23 cellular contexts compared by ENCODE assay signal in genomic region chr15:47394410-47394809, GRCh38.
"Had no signal": no experiment of that assay in that cellular context is flagged by ENCODE, and none has a peak within 500 bp of the region (broad histone marks: within the 10 kb centered on the region; RNA-seq: fewer than 3 reads in every experiment).

No MANE protein-coding gene starts in this region.

- H3K27ac ChIP-seq: KMS-11, PC-9 had no signal

- FAIRE-seq: TTC549 had no signal

- H3K4me2 ChIP-seq: KMS-11, PC-9 had no signal

- H2AFZ ChIP-seq: PC-9 had no signal

- H3K4me3 ChIP-seq: PC-9 had no signal

- DNase-seq: activated CD4-positive, alpha-beta memory T cell treated with anti-CD3 and anti-CD28 coated beads, Interleukin-2, amount 10 ng/mL, durations not matched to agents 7 days and 5 days; activated CD4-positive, alpha-beta T cell treated with anti-CD3 and anti-CD28 coated beads, Interleukin-2, amount 50 U/mL, for 1 hour; activated CD4-positive, CD25-positive, alpha-beta regulatory T cell; activated gamma-delta T cell treated with Interleukin-2 at 50 U/mL for 16 hours; activated naive CD4-positive, alpha-beta T cell treated with anti-CD3 and anti-CD28 coated beads, Interleukin-2, amount 10 ng/mL, durations not matched to agents 7 days and 5 days; activated naive CD8-positive, alpha-beta T cell treated with anti-CD3 and anti-CD28 coated beads for 36 hours; activated T-cell treated with anti-CD3 and anti-CD28 coated beads, Interleukin-2, amount 50 U/mL, for 72 hours; cerebellar nuclear complex; NCI-H1092; NCI-H1417 treated with DMSO at 0.1 percent for 48 hours; NCI-H1694; NCI-H2029; NCI-H2107; NCI-H2171 treated with DMSO at 0.1 percent for 48 hours; NCI-H226; NCI-H526; PC-9; SHP77 treated with DMSO at 0.1 percent for 48 hours; T-cell; T-helper 2 cell; T1000 had no signal

- H3K9ac ChIP-seq: KMS-11 had no signal
